Comparison of ENCODE assay signal across 26 cellular contexts in genomic region chr22:41332217-41332616, GRCh38. TPM values are rescaled to one million over a fixed set of nuclear protein-coding genes. Genes with fewer than 3 reads are reported as not detected.
A peak's percentile ranks its signal among the peaks of the same experiment; 100 is the strongest.
DNase-seq lines count a peak whose midpoint lies in the region; ATAC-seq, FAIRE-seq and TF ChIP-seq lines count a peak whose summit lies in the region.
"Had no signal": no experiment of that assay in that cellular context is flagged by ENCODE, and none has a peak within 500 bp of the region (broad histone marks: within the 10 kb centered on the region; RNA-seq: fewer than 3 reads in every experiment).

No MANE protein-coding gene starts in this region.

- no peaks in the 10 kb centered on the region for H4K20me1 ChIP-seq in K562 (replicated peaks; ENCODE audit: control insufficient read depth, insufficient read depth, low read length)

- ATAC-seq in K562 (no peak), naive B cell (ENCODE audit: low read depth in 2 of 2) (no peak), HG03025 (IDR thresholded peaks at IDR 0.05; ENCODE audit: low FRiP score, unreplicated experiment) (no peak)
- ATAC-seq: HCT116, HepG2 had no signal

- CTCF ChIA-PET in activated naive CD4-positive, alpha-beta T cell treated with anti-CD3 and anti-CD28 coated beads, Interleukin-2, amount 10 ng/mL, durations not matched to agents 7 days and 5 days (lab: Charles Lee) = no interaction called here
- CTCF ChIA-PET in K562 (lab: Yijun Ruan, JAX; ENCODE audit: low intra/inter-chr PET ratio) = no interaction called here

- H3K36me3 Mint-ChIP-seq in activated naive CD4-positive, alpha-beta T cell treated with anti-CD3 and anti-CD28 coated beads, Interleukin-2, amount 10 ng/mL, durations not matched to agents 7 days and 5 days = peaks cover 29% of the 10 kb centered on the region
- peaks cover 0 to 17% of the 10 kb centered on the region in 2 donors for H3K36me3 Mint-ChIP-seq in naive B cell

- TF ChIP-seq CTCF in K562 (IDR thresholded peaks at IDR 0.05 in 2 of 3, conservative IDR thresholded peaks at IDR 0.05 in 1 of 3; ENCODE audit: insufficient read depth in 2 of 3, low read depth in 1 of 3, low read length in 3 of 3) (no peak), GM13977 (IDR thresholded peaks at IDR 0.05; ENCODE audit: extremely low read depth, insufficient read depth, missing control alignments) (no peak), vagina (IDR thresholded peaks at IDR 0.05) (no peak)

- H3K9me3 Mint-ChIP-seq in activated naive CD4-positive, alpha-beta T cell treated with anti-CD3 and anti-CD28 coated beads, Interleukin-2, amount 10 ng/mL, durations not matched to agents 7 days and 5 days = no peaks in the 10 kb centered on the region
- no peaks in the 10 kb centered on the region for H3K9me3 Mint-ChIP-seq in naive B cell
- H3K9me3 Mint-ChIP-seq: CD8-positive, alpha-beta memory T cell had no signal

- peak overlapping the region; percentile 65 for H3K27ac Mint-ChIP-seq in activated naive CD4-positive, alpha-beta T cell treated with anti-CD3 and anti-CD28 coated beads, Interleukin-2, amount 10 ng/mL, durations not matched to agents 7 days and 5 days
- peak overlapping the region in 4 of 6 donors; percentile 47 to 75 (median 65) for H3K27ac Mint-ChIP-seq in naive B cell

- WGBS in K562 (ENCODE audit: insufficient coverage, low coverage, missing lambda C conversion rate) = 95% methylated on average over 9 of the region's 9 CpGs

- H3K79me2 ChIP-seq in K562 (ENCODE audit: control insufficient read depth, insufficient read depth, low read length) = no peaks in the 10 kb centered on the region; the same call in 2 of the 3 replicates

- H3K9me3 ChIP-seq in K562 (replicated peaks; ENCODE audit: control insufficient read depth, insufficient read depth, low read depth, low read length) = no peaks in the 10 kb centered on the region
- H3K9me3 ChIP-seq in vagina = no peaks in the 10 kb centered on the region
- H3K9me3 ChIP-seq: BE2C, MG63 had no signal

- no peak overlapping the region for H3K27ac ChIP-seq in K562 (ENCODE audit: extremely low read depth, low read depth, low read length)
- H3K27ac ChIP-seq in vagina = no peak overlapping the region
- H3K27ac ChIP-seq: 22Rv1 had no signal

- POLR2A ChIA-PET in K562 (lab: Yijun Ruan, JAX) = no interaction called here

- intact Hi-C loops in K562 (cut with micrococcal nuclease) (no loop called here), vagina (cut with DNase I) (loop anchor here (1.0 kb wide), 1 partner anchor 109 kb away; no protein-coding TSS in a partner anchor)

- H3K4me1 ChIP-seq in K562 (replicated peaks in 1 of 2; ENCODE audit: control insufficient read depth in 2 of 2, insufficient read depth in 2 of 2, low read length in 2 of 2) (no peaks in the 10 kb centered on the region; a peak in 1 of 5 replicates), vagina (no peaks in the 10 kb centered on the region)
- H3K4me1 ChIP-seq: BE2C had no signal

- no TSS peak for BruUV-seq in K562 (replicated peaks; lab: Mats Ljungman, UMichigan)

- H3K27me3 ChIP-seq in K562 (ENCODE audit: control insufficient read depth in 2 of 2, insufficient read depth in 2 of 2, low read length in 2 of 2) (no peaks in the 10 kb centered on the region), vagina (no peaks in the 10 kb centered on the region)
- H3K27me3 ChIP-seq: BE2C, MG63 had no signal

- H3K36me3 ChIP-seq in K562 (ENCODE audit: control insufficient read depth, insufficient read depth, low read length) (peaks cover 65% of the 10 kb centered on the region; the same call in 2 of the 3 replicates), vagina (peaks cover 0 to 51% of the 10 kb centered on the region in 2 donors)

- no peak for TF ChIP-seq RAD21 in K562 (CRISPR knock-in tag; conservative IDR thresholded peaks at IDR 0.05 in 1 of 2, IDR thresholded peaks at IDR 0.05 in 1 of 2)

- no peak overlapping the region for H3K4me3 ChIP-seq in K562
- H3K4me3 ChIP-seq in vagina = no peak overlapping the region
- H3K4me3 ChIP-seq: MG63 had no signal

- no peak overlapping the region for H3K4me3 Mint-ChIP-seq in activated naive CD4-positive, alpha-beta T cell treated with anti-CD3 and anti-CD28 coated beads, Interleukin-2, amount 10 ng/mL, durations not matched to agents 7 days and 5 days
- H3K4me3 Mint-ChIP-seq in naive B cell = no peak overlapping the region
- H3K4me3 Mint-ChIP-seq: CD14-positive monocyte; CD8-positive, alpha-beta memory T cell had no signal

- no peak overlapping the region for H2AFZ ChIP-seq in K562 (ENCODE audit: low read depth, low read length)

- no peak for FAIRE-seq in K562 (lab: Jason Lieb, UNC)
- FAIRE-seq: GM12891, H1, HepG2, RCC 7860 had no signal

- no peak overlapping the region for H3K4me2 ChIP-seq in K562 (ENCODE audit: insufficient read depth, low read length)

- no peaks in the 10 kb centered on the region for H3K9me1 ChIP-seq in K562 (ENCODE audit: control insufficient read depth, insufficient read depth, low read length)

- DNase-seq in activated naive CD4-positive, alpha-beta T cell treated with anti-CD3 and anti-CD28 coated beads, Interleukin-2, amount 10 ng/mL, durations not matched to agents 7 days and 5 days = no peak
- no peak for DNase-seq in activated naive CD4-positive, alpha-beta T cell treated with anti-CD3 and anti-CD28 coated beads, Interleukin-2, amount 50 U/mL, for 16 hours
- DNase-seq in K562 (ENCODE audit: extremely low read depth in 1 of 4, low spot score in 3 of 4) = no peak
- no peak for DNase-seq in naive B cell
- no peak for DNase-seq in GM13977 (ENCODE audit: low spot score)
- no peak for DNase-seq in vagina (ENCODE audit: extremely low spot score in 2 of 2)
- DNase-seq: BE2C; Calu3; CD8-positive, alpha-beta memory T cell; DMS79 treated with DMSO at 0.1 percent for 48 hours; GF-D8; KBM-7; MG63; NCI-H1105 treated with DMSO at 0.1 percent for 48 hours; NCI-H2029; NCI-H446; NCI-H524 treated with DMSO at 0.1 percent for 48 hours; NCI-H774 had no signal

- H3K9ac ChIP-seq in K562 (ENCODE audit: insufficient read depth in 1 of 2, low read depth in 2 of 2, low read length in 2 of 2) = no peak overlapping the region; a peak in 1 of 4 replicates

- TF ChIP-seq POLR2A in K562 (conservative IDR thresholded peaks at IDR 0.05) (no peak), vagina (IDR thresholded peaks at IDR 0.05) (no peak)

- in situ Hi-C loops in K562 (cut with MboI) (no loop called here), GM13977 (cut with MboI; ENCODE audit: low pct_unique_long_range_greater_than_20kb, low sequenced_read_pairs, unreplicated experiment) (no loop called here)

- H3K27me3 Mint-ChIP-seq in activated naive CD4-positive, alpha-beta T cell treated with anti-CD3 and anti-CD28 coated beads, Interleukin-2, amount 10 ng/mL, durations not matched to agents 7 days and 5 days = no peaks in the 10 kb centered on the region
- H3K27me3 Mint-ChIP-seq in naive B cell = no peaks in the 10 kb centered on the region
- H3K27me3 Mint-ChIP-seq: CD8-positive, alpha-beta memory T cell had no signal

- peaks cover 13% of the 10 kb centered on the region for H3K4me1 Mint-ChIP-seq in activated naive CD4-positive, alpha-beta T cell treated with anti-CD3 and anti-CD28 coated beads, Interleukin-2, amount 10 ng/mL, durations not matched to agents 7 days and 5 days
- H3K4me1 Mint-ChIP-seq in naive B cell = peaks cover 0 to 3% (median 0%) of the 10 kb centered on the region in 3 donors
- H3K4me1 Mint-ChIP-seq: CD14-positive monocyte had no signal

- no peak for TF ChIP-seq EP300 in K562 (IDR thresholded peaks at IDR 0.05; ENCODE audit: low read length)

RNA-seq across cellular contexts. Expression of gene ZC3H7B, which starts 30.9 kb away (rescaled TPM):
- 34.7 and 75.0 TPM in 2 replicates for total RNA-seq in K562 (2011; cell fraction: chromatin; rRNA removed; ENCODE audit: low replicate concordance)
- 38.4 and 39.9 TPM in 2 replicates for total RNA-seq in K562 (2011; cell fraction: nucleolus; rRNA removed)
- total RNA-seq in K562 (2011; cell fraction: nucleoplasm; rRNA removed) = 35.9 and 42.2 TPM in 2 replicates
- total RNA-seq in K562 (2014; rRNA removed) (35.2 and 41.1 TPM in 2 replicates), K562 (2014; rRNA removed; fragmentation: Illumina TruSeq; extraction: Trizol) (13.5 and 16.5 TPM in 2 replicates), K562 (2015; rRNA removed; fragmentation: Illumina TruSeq; extraction: Trizol) (25.8 and 26.8 TPM in 2 replicates), K562 (2021) (45.8 and 49.8 TPM in 2 replicates), vagina (28.2 TPM)
- polyA plus RNA-seq in K562 (2011; rRNA removed) (19.0 and 25.6 TPM in 2 replicates), K562 (2014; fragmentation: Illumina TruSeq; extraction: Trizol) (30.6 and 40.0 TPM in 2 replicates), K562 (2014; fragmentation: Nextera tagmentation; extraction: Ambion mirVana) (under 1 TPM; 0.07 to 0.30 TPM), K562 (2014; rRNA removed) (38.6 and 39.0 TPM in 2 replicates), naive B cell (ENCODE audit: low read depth in 6 of 6) (1 to 10 TPM in 5 of 6 donors, not detected in 1; 1.1 to 2.5 (median 1.8) TPM)
- polyA plus RNA-seq in K562 (2011; cell fraction: cytosol; rRNA removed) = 18.6 and 31.1 TPM in 2 replicates
- 50.3 and 65.2 TPM in 2 replicates for polyA plus RNA-seq in K562 (2011; cell fraction: nucleus; rRNA removed)
- 35.9 and 39.0 TPM in 2 replicates for polyA plus RNA-seq in K562 (2012)
- 13.3 and 17.7 TPM in 2 replicates for polyA minus RNA-seq in K562 (2011; rRNA and poly(A)+ RNA removed)
- polyA minus RNA-seq in K562 (2011; cell fraction: cytosol; rRNA and poly(A)+ RNA removed) = 17.8 and 25.7 TPM in 2 replicates
- 11.4 and 14.6 TPM in 2 replicates for polyA minus RNA-seq in K562 (2011; cell fraction: nucleus; rRNA and poly(A)+ RNA removed)

RNA-seq across cellular contexts. Expression of gene RANGAP1, which starts 46.2 kb away (rescaled TPM):
- 69.2 and 159 TPM in 2 replicates for total RNA-seq in K562 (2011; cell fraction: chromatin; rRNA removed; ENCODE audit: low replicate concordance)
- 116 and 118 TPM in 2 replicates for total RNA-seq in K562 (2011; cell fraction: nucleolus; rRNA removed)
- 91.3 and 92.8 TPM in 2 replicates for total RNA-seq in K562 (2011; cell fraction: nucleoplasm; rRNA removed)
- total RNA-seq in K562 (2014; rRNA removed) = 52.1 and 68.7 TPM in 2 replicates
- total RNA-seq in K562 (2014; rRNA removed; fragmentation: Illumina TruSeq; extraction: Trizol) = 21.9 and 27.5 TPM in 2 replicates
- total RNA-seq in K562 (2015; rRNA removed; fragmentation: Illumina TruSeq; extraction: Trizol) = 44.3 and 44.5 TPM in 2 replicates
- total RNA-seq in K562 (2021) = 90.2 and 104 TPM in 2 replicates
- polyA plus RNA-seq in K562 (2011; rRNA removed) = 65.4 and 70.4 TPM in 2 replicates
- 86.4 and 144 TPM in 2 replicates for polyA plus RNA-seq in K562 (2011; cell fraction: cytosol; rRNA removed)
- polyA plus RNA-seq in K562 (2011; cell fraction: nucleus; rRNA removed) = 114 and 152 TPM in 2 replicates
- polyA plus RNA-seq in K562 (2012) = 65.5 and 74.0 TPM in 2 replicates
- polyA plus RNA-seq in K562 (2014; fragmentation: Illumina TruSeq; extraction: Trizol) = 50.6 and 68.4 TPM in 2 replicates
- polyA plus RNA-seq in K562 (2014; fragmentation: Nextera tagmentation; extraction: Ambion mirVana) = 1 to 10 TPM; 2.1 to 3.8 TPM
- 74.9 and 77.1 TPM in 2 replicates for polyA plus RNA-seq in K562 (2014; rRNA removed)
- polyA minus RNA-seq in K562 (2011; rRNA and poly(A)+ RNA removed) = 46.9 and 80.2 TPM in 2 replicates
- polyA minus RNA-seq in K562 (2011; cell fraction: cytosol; rRNA and poly(A)+ RNA removed) = 59.6 and 63.5 TPM in 2 replicates
- 26.4 and 34.2 TPM in 2 replicates for polyA minus RNA-seq in K562 (2011; cell fraction: nucleus; rRNA and poly(A)+ RNA removed)
- 10 to 100 TPM in 4 of 6 donors, 1 to 10 TPM in 2; 4.2 to 20.8 (median 11.8) TPM for polyA plus RNA-seq in naive B cell (ENCODE audit: low read depth in 6 of 6)
- 45.7 TPM for total RNA-seq in vagina

RNA-seq across cellular contexts. Expression of gene TEF, which starts 49.5 kb away (rescaled TPM):
- total RNA-seq in K562 (2011; cell fraction: chromatin; rRNA removed; ENCODE audit: low replicate concordance) = 1.4 and 6.6 TPM in 2 replicates
- 2.4 and 2.8 TPM in 2 replicates for total RNA-seq in K562 (2011; cell fraction: nucleolus; rRNA removed)
- total RNA-seq in K562 (2011; cell fraction: nucleoplasm; rRNA removed) = 1.9 and 3.0 TPM in 2 replicates
- total RNA-seq in K562 (2014; rRNA removed) = 1.2 and 2.0 TPM in 2 replicates
- total RNA-seq in K562 (2014; rRNA removed; fragmentation: Illumina TruSeq; extraction: Trizol) = 0.69 and 0.96 TPM in 2 replicates
- 0.68 and 0.76 TPM in 2 replicates for total RNA-seq in K562 (2015; rRNA removed; fragmentation: Illumina TruSeq; extraction: Trizol)
- total RNA-seq in K562 (2021) = 1.6 and 2.8 TPM in 2 replicates
- polyA plus RNA-seq in K562 (2011; rRNA removed) = 3.1 and 3.2 TPM in 2 replicates
- polyA plus RNA-seq in K562 (2011; cell fraction: cytosol; rRNA removed) = 1.4 and 4.5 TPM in 2 replicates
- polyA plus RNA-seq in K562 (2011; cell fraction: nucleus; rRNA removed) = 4.0 and 5.7 TPM in 2 replicates
- 0.30 and 0.72 TPM in 2 replicates for polyA plus RNA-seq in K562 (2012)
- polyA plus RNA-seq in K562 (2014; fragmentation: Illumina TruSeq; extraction: Trizol) = 1.8 and 2.1 TPM in 2 replicates
- polyA plus RNA-seq in K562 (2014; fragmentation: Nextera tagmentation; extraction: Ambion mirVana) = under 1 TPM; 0.04 to 0.06 TPM
- polyA plus RNA-seq in K562 (2014; rRNA removed) = 0.90 and 1.4 TPM in 2 replicates
- polyA minus RNA-seq in K562 (2011; rRNA and poly(A)+ RNA removed) = 2.7 and 4.1 TPM in 2 replicates
- 0.67 and 1.4 TPM in 2 replicates for polyA minus RNA-seq in K562 (2011; cell fraction: cytosol; rRNA and poly(A)+ RNA removed)
- 0.67 and 1.2 TPM in 2 replicates for polyA minus RNA-seq in K562 (2011; cell fraction: nucleus; rRNA and poly(A)+ RNA removed)
- polyA plus RNA-seq in naive B cell (ENCODE audit: low read depth in 6 of 6) = 1 to 10 TPM in 5 of 6 donors, under 1 TPM in 1; 0.97 to 2.9 (median 2.6) TPM
- total RNA-seq in vagina = 12.0 TPM
